1 cellular context compared by ENCODE assay signal in genomic region chr13:42454749-42455148, GRCh38.
TF ChIP-seq lines count a peak whose summit lies in the region.

No MANE protein-coding gene starts in this region.

TF ChIP-seq in K562, 482 proteins besides CTCF, POLR2A, EP300 and RAD21 (continued from another document):
- no peak for TF ChIP-seq ZBTB11 (CRISPR knock-in tag; IDR thresholded peaks at IDR 0.05)
- no peak for TF ChIP-seq USF2 (CRISPR knock-in tag; IDR thresholded peaks at IDR 0.05)
- no peak for TF ChIP-seq NELFE (IDR thresholded peaks at IDR 0.05; ENCODE audit: insufficient read depth, insufficient read length)
- TF ChIP-seq ZNF212 (CRISPR knock-in tag; IDR thresholded peaks at IDR 0.05): no peak
- no peak for TF ChIP-seq IRF1 (CRISPR knock-in tag; IDR thresholded peaks at IDR 0.05; ENCODE audit: borderline replicate concordance)
- peak; percentile 22; the same call in 1 of the 2 replicates for TF ChIP-seq MAFF (IDR thresholded peaks at IDR 0.05; ENCODE audit: low read length)
- no peak for TF ChIP-seq ZNF696 (CRISPR knock-in tag; conservative IDR thresholded peaks at IDR 0.05)
- TF ChIP-seq ZNF316 (IDR thresholded peaks at IDR 0.05): 0 out of 2 replicates have a peak, but pooled peaks have one; percentile 41
- TF ChIP-seq PCBP1 (IDR thresholded peaks at IDR 0.05; ENCODE audit: low read depth, low read length, poor library complexity, severe bottlenecking): no peak
- TF ChIP-seq CHD4 (IDR thresholded peaks at IDR 0.05; ENCODE audit: insufficient read depth, insufficient replicate concordance, low read depth, low read length, poor library complexity, severe bottlenecking): no peak
TF ChIP-seq in K562: peak in this region for 3.
